18 cellular contexts compared by ENCODE assay signal in the genomic region with DNA sequence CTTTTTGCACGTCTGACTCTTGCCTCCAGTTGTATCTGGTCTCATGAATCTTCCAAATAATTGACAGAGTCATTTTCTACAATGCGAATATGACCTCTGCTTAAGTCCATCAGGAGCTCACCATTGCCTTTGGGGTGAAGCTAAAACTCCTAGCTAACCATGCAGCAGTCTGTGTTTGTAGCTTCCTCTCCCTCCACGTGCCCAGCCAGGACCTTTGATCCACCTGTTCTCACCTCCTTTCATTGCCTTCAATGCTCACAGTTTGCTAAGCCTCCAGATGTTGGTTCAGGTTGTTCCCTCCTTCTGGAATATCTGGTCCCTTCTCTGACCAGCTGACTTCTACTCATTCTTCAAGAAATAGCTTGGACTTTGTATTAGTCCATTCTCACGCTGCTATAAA. TPM values are rescaled to one million over a fixed set of nuclear protein-coding genes. Genes with fewer than 3 reads are reported as not detected.
DNase-seq lines count a peak whose midpoint lies in the region; ATAC-seq, FAIRE-seq and TF ChIP-seq lines count a peak whose summit lies in the region.
"Had no signal": no experiment of that assay in that cellular context is flagged by ENCODE, and none has a peak within 500 bp of the region (broad histone marks: within the 10 kb centered on the region; RNA-seq: fewer than 3 reads in every experiment).

No MANE protein-coding gene starts in this region.

- POLR2A ChIA-PET in HepG2 (lab: Yijun Ruan, JAX): no interaction called here

- intact Hi-C loops in HepG2 (cut with micrococcal nuclease; ENCODE audit: unreplicated experiment) (no loop called here), right lobe of liver (cut with DNase I) (no loop called here), gastrocnemius medialis (cut with DNase I; ENCODE audit: low total_unique reads) (no loop called here), CD14-positive monocyte (cut with micrococcal nuclease) (no loop called here), spleen (cut with DNase I; ENCODE audit: low total_unique reads) (no loop called here)

- no peak overlapping the region for H3K9ac ChIP-seq in HepG2 (ENCODE audit: insufficient read depth, low read depth, low read length)
- H3K9ac ChIP-seq: BLaER1 had no signal

- H3K4me2 ChIP-seq in HepG2 (ENCODE audit: low read depth, low read length): no peak overlapping the region
- H3K4me2 ChIP-seq: BLaER1, GM23338 had no signal

- H3K4me1 ChIP-seq in HepG2 (ENCODE audit: insufficient read depth, low read length) (peaks cover 36% of the 10 kb centered on the region), right lobe of liver (peaks cover 0 to 47% (median 16%) of the 10 kb centered on the region in 4 donors), Peyer's patch (peaks cover 0 to 14% (median 0%) of the 10 kb centered on the region in 4 donors), gastrocnemius medialis (peaks cover 7 to 23% of the 10 kb centered on the region in 2 donors), spleen (peaks cover 0 to 4% (median 0%) of the 10 kb centered on the region in 6 donors)

- TF ChIP-seq EP300 in HepG2 (IDR thresholded peaks at IDR 0.05; ENCODE audit: low read depth in 2 of 2, low read length in 2 of 2) (no peak), HepG2 (CRISPR knock-in tag; IDR thresholded peaks at IDR 0.05; ENCODE audit: borderline replicate concordance) (no peak)

- H2AFZ ChIP-seq in HepG2 (ENCODE audit: low read length): no peak overlapping the region
- H2AFZ ChIP-seq: GM23338 had no signal

- no peak overlapping the region for H3K4me3 ChIP-seq in HepG2 (replicated peaks in 1 of 3; ENCODE audit: insufficient read depth in 1 of 3, low read depth in 2 of 3, low read length in 3 of 3)
- no peak overlapping the region for H3K4me3 ChIP-seq in right lobe of liver
- H3K4me3 ChIP-seq in Peyer's patch: no peak overlapping the region
- H3K4me3 ChIP-seq in gastrocnemius medialis: no peak overlapping the region
- no peak overlapping the region for H3K4me3 ChIP-seq in spleen
- H3K4me3 ChIP-seq: BLaER1, GM23338 had no signal

- H4K20me1 ChIP-seq in HepG2 (ENCODE audit: insufficient read depth, low read length): no peaks in the 10 kb centered on the region
- H4K20me1 ChIP-seq: BLaER1 had no signal

- FAIRE-seq in HepG2 (lab: Jason Lieb, UNC): no peak
- FAIRE-seq: G401.6, GM12892, GM19239 had no signal

- ATAC-seq in HepG2: no peak
- no peak for ATAC-seq in right lobe of liver
- no peak for ATAC-seq in gastrocnemius medialis
- ATAC-seq: GM23338 had no signal

- H3K9me3 Mint-ChIP-seq in CD14-positive monocyte: peaks cover 0 to 2% (median 0%) of the 10 kb centered on the region in 7 donors
- H3K9me3 Mint-ChIP-seq: CD4-positive, alpha-beta memory T cell; GM23338; H9 had no signal

- H3K79me2 ChIP-seq in HepG2 (ENCODE audit: insufficient read depth, low read length): no peaks in the 10 kb centered on the region

- H3K36me3 ChIP-seq in HepG2 (replicated peaks in 1 of 2; ENCODE audit: control insufficient read depth in 1 of 2, insufficient read depth in 2 of 2, low read length in 2 of 2): no peaks in the 10 kb centered on the region
- H3K36me3 ChIP-seq in right lobe of liver: no peaks in the 10 kb centered on the region
- no peaks in the 10 kb centered on the region for H3K36me3 ChIP-seq in Peyer's patch
- H3K36me3 ChIP-seq in gastrocnemius medialis: no peaks in the 10 kb centered on the region
- no peaks in the 10 kb centered on the region for H3K36me3 ChIP-seq in spleen
- H3K36me3 ChIP-seq: BLaER1 had no signal

- no TSS peak for BruUV-seq in HepG2 (replicated peaks; lab: Mats Ljungman, UMichigan)

- H3K27ac ChIP-seq in HepG2 (ENCODE audit: extremely low read length, insufficient read depth, low read length) (no peak overlapping the region), right lobe of liver (no peak overlapping the region), Peyer's patch (peak overlapping the region in 1 of 4 donors; percentile 8), gastrocnemius medialis (peak overlapping the region; percentile 3 to 66 (median 17)), spleen (no peak overlapping the region)
- H3K27ac ChIP-seq: BLaER1 had no signal

- 39% methylated on average over 4 of the region's 4 CpGs for WGBS in HepG2 (ENCODE audit: low lambda C conversion rate)
- WGBS in right lobe of liver (ENCODE audit: insufficient coverage, low coverage, low lambda C conversion rate, missing lambda C conversion rate): 64% methylated on average over 4 of the region's 4 CpGs
- 76 to 91% (median 81%) methylated on average over 4 of the region's 4 CpGs for WGBS in spleen, 5 donors

- peak overlapping the region in 2 of 7 donors; percentile 25 to 27 for H3K27ac Mint-ChIP-seq in CD14-positive monocyte
- H3K27ac Mint-ChIP-seq: B cell; CD4-positive, alpha-beta memory T cell; GM23338; H9 had no signal

- no peaks in the 10 kb centered on the region for H3K9me3 ChIP-seq in HepG2 (ENCODE audit: low read length)
- no peaks in the 10 kb centered on the region for H3K9me3 ChIP-seq in right lobe of liver
- H3K9me3 ChIP-seq in Peyer's patch: no peaks in the 10 kb centered on the region
- H3K9me3 ChIP-seq in gastrocnemius medialis: no peaks in the 10 kb centered on the region
- H3K9me3 ChIP-seq in spleen: no peaks in the 10 kb centered on the region

- in situ Hi-C loops in HepG2 (cut with HindIII; ENCODE audit: extremely low pct_ligation_motif_present, low pct_unique_long_range_greater_than_20kb): no loop called here
- in situ Hi-C loops in gastrocnemius medialis (cut with MboI; ENCODE audit: low sequenced_read_pairs in 4 of 4): no loop called here

- no peaks in the 10 kb centered on the region for H3K27me3 ChIP-seq in HepG2 (ENCODE audit: control insufficient read depth in 1 of 2, insufficient read depth in 2 of 2, low read length in 2 of 2)
- no peaks in the 10 kb centered on the region for H3K27me3 ChIP-seq in right lobe of liver
- H3K27me3 ChIP-seq in Peyer's patch: no peaks in the 10 kb centered on the region
- no peaks in the 10 kb centered on the region for H3K27me3 ChIP-seq in gastrocnemius medialis
- no peaks in the 10 kb centered on the region for H3K27me3 ChIP-seq in spleen (replicated peaks in 1 of 7)
- H3K27me3 ChIP-seq: BLaER1 had no signal

- CTCF ChIA-PET in HepG2 (lab: Yijun Ruan, JAX; ENCODE audit: low intra/inter-chr PET ratio, low total read pairs): no interaction called here

- H3K4me3 Mint-ChIP-seq in CD14-positive monocyte: no peak overlapping the region
- H3K4me3 Mint-ChIP-seq: B cell; CD4-positive, alpha-beta memory T cell; GM23338; H9 had no signal

- DNase-seq in HepG2 (ENCODE audit: low spot score): no peak
- DNase-seq in right lobe of liver: no peak
- peak in 2 of 3 donors; percentile 58 to 69 for DNase-seq in Peyer's patch
- no peak for DNase-seq in gastrocnemius medialis
- no peak for DNase-seq in CD14-positive monocyte (ENCODE audit: low spot score)
- DNase-seq in Ammon's horn (ENCODE audit: low spot score): no peak
- DNase-seq in spleen: no peak
- DNase-seq: Calu3; CD4-positive, alpha-beta memory T cell; COR-L47; DND-41; H9 had no signal

- TF ChIP-seq CTCF in HepG2 (CRISPR knock-in tag; IDR thresholded peaks at IDR 0.05) (no peak), right lobe of liver (IDR thresholded peaks at IDR 0.05) (no peak), Peyer's patch (IDR thresholded peaks at IDR 0.05) (no peak), gastrocnemius medialis (IDR thresholded peaks at IDR 0.05 in 4 of 5, conservative IDR thresholded peaks at IDR 0.05 in 1 of 5) (no peak), CD14-positive monocyte (IDR thresholded peaks at IDR 0.05) (no peak), spleen (IDR thresholded peaks at IDR 0.05 in 8 of 11, conservative IDR thresholded peaks at IDR 0.05 in 3 of 11) (no peak)

- no peak for TF ChIP-seq RAD21 in HepG2 (CRISPR knock-in tag; IDR thresholded peaks at IDR 0.05)

- peaks cover 6 to 12% (median 9%) of the 10 kb centered on the region in 3 donors for H3K27me3 Mint-ChIP-seq in CD14-positive monocyte (ENCODE audit: low read depth in 3 of 3)

- no peaks in the 10 kb centered on the region for H3K36me3 Mint-ChIP-seq in CD14-positive monocyte
- H3K36me3 Mint-ChIP-seq: CD4-positive, alpha-beta memory T cell had no signal

- no peak for TF ChIP-seq POLR2A in HepG2 (IDR thresholded peaks at IDR 0.05; ENCODE audit: insufficient read depth in 1 of 2, low read depth in 2 of 2, low read length in 2 of 2)
- no peak for TF ChIP-seq POLR2A in right lobe of liver (IDR thresholded peaks at IDR 0.05)
- no peak for TF ChIP-seq POLR2A in Peyer's patch (IDR thresholded peaks at IDR 0.05)
- no peak for TF ChIP-seq POLR2A in gastrocnemius medialis (IDR thresholded peaks at IDR 0.05)
- no peak for TF ChIP-seq POLR2A in spleen (IDR thresholded peaks at IDR 0.05)

- H3K4me1 Mint-ChIP-seq in CD14-positive monocyte: no peaks in the 10 kb centered on the region
- H3K4me1 Mint-ChIP-seq: B cell; CD4-positive, alpha-beta memory T cell; GM23338 had no signal

RNA-seq across cellular contexts. Expression of a gene that starts 23.0 kb away (rescaled TPM):
- total RNA-seq in HepG2 (2016; rRNA removed; fragmentation: Illumina TruSeq; extraction: Trizol): 1.2 and 1.4 TPM in 2 replicates
- total RNA-seq in HepG2 (2016; cell fraction: cytosol; rRNA removed; fragmentation: Illumina TruSeq; extraction: Trizol; ENCODE audit: low read depth): 0.71 and 1.0 TPM in 2 replicates
- total RNA-seq in HepG2 (2016; cell fraction: insoluble cytoplasmic fraction; rRNA removed; fragmentation: Illumina TruSeq; extraction: Trizol): 0.69 and 0.79 TPM in 2 replicates
- total RNA-seq in HepG2 (2016; cell fraction: membrane; rRNA removed; fragmentation: Illumina TruSeq; extraction: Trizol): 1.2 and 1.5 TPM in 2 replicates
- 1.3 and 1.4 TPM in 2 replicates for total RNA-seq in HepG2 (2016; cell fraction: nucleus; rRNA removed; fragmentation: Illumina TruSeq; extraction: Trizol)
- polyA plus RNA-seq in HepG2 (2011; rRNA removed): 1.4 and 2.5 TPM in 2 replicates
- polyA plus RNA-seq in HepG2 (2011; cell fraction: cytosol; rRNA removed): 0.99 and 1.8 TPM in 2 replicates
- 0.90 and 1.3 TPM in 2 replicates for polyA plus RNA-seq in HepG2 (2011; cell fraction: nucleus; rRNA removed)
- 1.0 and 2.9 TPM in 2 replicates for polyA plus RNA-seq in HepG2 (2012)
- 1.4 TPM in 2 replicates for polyA plus RNA-seq in HepG2 (2016; cell fraction: cytosol; fragmentation: Illumina TruSeq; extraction: Trizol; ENCODE audit: low read depth)
- 1.7 and 2.5 TPM in 2 replicates for polyA plus RNA-seq in HepG2 (2016; cell fraction: insoluble cytoplasmic fraction; fragmentation: Illumina TruSeq; extraction: Trizol; ENCODE audit: low read depth)
- polyA plus RNA-seq in HepG2 (2016; cell fraction: membrane; fragmentation: Illumina TruSeq; extraction: Trizol; ENCODE audit: low read depth): 0.86 and 2.2 TPM in 2 replicates
- polyA plus RNA-seq in HepG2 (2016; cell fraction: nucleus; fragmentation: Illumina TruSeq; extraction: Trizol; ENCODE audit: insufficient read depth, low read depth): 1.2 and 2.5 TPM in 2 replicates
- polyA minus RNA-seq in HepG2 (2011; rRNA and poly(A)+ RNA removed; ENCODE audit: low replicate concordance): 2.4 and 7.1 TPM in 2 replicates
- 0.53 and 1.3 TPM in 2 replicates for polyA minus RNA-seq in HepG2 (2011; cell fraction: cytosol; rRNA and poly(A)+ RNA removed)
- polyA minus RNA-seq in HepG2 (2011; cell fraction: nucleus; rRNA and poly(A)+ RNA removed): 1.2 and 2.7 TPM in 2 replicates
- total RNA-seq in right lobe of liver: 10 to 100 TPM in 4 of 6 experiments, 1 to 10 TPM in 2; 7.0 to 24.0 (median 10.5) TPM
- total RNA-seq in Peyer's patch: 10 to 100 TPM in 3 of 4 donors, 1 to 10 TPM in 1; 7.0 to 47.9 (median 15.0) TPM
- 100 to 1,000 TPM; 112 to 392 (median 237) TPM for total RNA-seq in gastrocnemius medialis
- polyA plus RNA-seq in CD14-positive monocyte: under 1 TPM; 0.11 TPM
- total RNA-seq in spleen: 10 to 100 TPM; 12.3 to 36.5 (median 27.6) TPM
- polyA plus RNA-seq in spleen: 1 to 10 TPM; 5.6 to 7.1 (median 6.6) TPM

Comparison
In these comparisons a context has a peak if more than half of its experiments do, and no peak if none do; other contexts are left out.
1. DNase-seq: peak in Peyer's patch (2 of 3); none in HepG2 (single experiment), right lobe of liver (0 of 3), gastrocnemius medialis (0 of 2), CD14-positive monocyte (single experiment), Ammon's horn (single experiment) and spleen (single experiment).
2. H3K27ac ChIP-seq: peak in gastrocnemius medialis (4 of 4); none in HepG2 (single experiment), right lobe of liver (0 of 3) and spleen (0 of 8).